Comparison of ENCODE assay signal across 1 cellular context in the genomic region with DNA sequence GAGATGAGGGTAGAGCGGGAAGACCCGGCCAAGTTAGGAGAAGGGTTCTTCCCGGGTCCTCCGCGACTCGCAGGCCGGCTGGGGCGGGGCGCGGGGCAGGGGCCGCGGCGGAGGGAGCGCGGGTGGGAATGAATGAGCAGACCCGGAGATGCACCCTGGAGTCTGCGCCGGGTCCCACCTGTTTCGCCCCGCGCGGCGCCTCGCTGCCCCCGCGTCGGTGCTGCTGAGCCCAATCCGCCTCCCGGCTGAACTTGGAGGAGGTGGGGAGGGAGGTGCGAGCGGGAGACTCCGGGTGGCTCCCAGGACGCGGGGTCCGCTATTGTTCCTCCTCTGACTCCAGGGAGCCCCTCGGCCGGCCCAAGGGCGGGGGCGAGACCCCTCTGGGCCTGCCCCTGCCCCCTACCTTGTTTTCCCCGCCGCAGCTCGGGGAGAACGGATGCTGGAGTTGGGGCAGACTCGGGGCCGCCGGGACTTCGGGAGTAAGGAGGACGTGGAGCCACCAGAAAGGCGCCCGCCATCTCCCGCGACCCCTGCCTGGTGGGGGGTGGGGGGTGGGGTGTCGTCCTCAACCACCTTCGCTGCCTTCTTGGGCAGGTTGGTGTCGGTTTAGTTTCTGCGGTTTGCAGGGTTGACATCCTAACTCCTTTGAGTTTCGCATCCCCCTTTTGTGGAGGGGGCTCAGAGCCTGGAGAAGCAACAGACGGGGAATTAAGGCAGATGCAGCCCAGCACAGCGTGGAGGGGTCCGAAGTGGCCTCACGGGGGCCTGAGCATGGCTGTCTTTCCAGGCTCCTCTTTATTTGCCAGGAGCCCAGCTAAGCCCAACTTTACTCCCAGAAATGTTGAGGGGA.
A peak's percentile ranks its signal among the peaks of the same experiment; 100 is the strongest.
TF ChIP-seq lines count a peak whose summit lies in the region.

No MANE protein-coding gene starts in this region.

TF ChIP-seq in HEK293, 187 proteins besides CTCF, POLR2A, EP300 and RAD21 (continued from another document):
- TF ChIP-seq ZNF175 (tag by site-specific recombination; IDR thresholded peaks at IDR 0.05) = no peak
- peak; percentile 15; the same call in 1 of the 2 replicates for TF ChIP-seq ZIC2 (tag by site-specific recombination; IDR thresholded peaks at IDR 0.05)
- peak; percentile 47; the same call in 1 of the 2 replicates for TF ChIP-seq SP2 (tag by site-specific recombination; IDR thresholded peaks at IDR 0.05)
- peak; percentile 72 for TF ChIP-seq SCRT2 (tag by site-specific recombination; IDR thresholded peaks at IDR 0.05)
- TF ChIP-seq HOXD13 (CRISPR knock-in tag; IDR thresholded peaks at IDR 0.05; ENCODE audit: borderline replicate concordance) = no peak
- 0 out of 2 replicates have a peak, but pooled peaks have one; percentile 51 for TF ChIP-seq ZNF600 (tag by site-specific recombination; IDR thresholded peaks at IDR 0.05)
- TF ChIP-seq ZNF747 (tag by site-specific recombination; IDR thresholded peaks at IDR 0.05) = no peak
- 0 out of 2 replicates have a peak, but pooled peaks have one; percentile 10 for TF ChIP-seq ZNF341 (tag by site-specific recombination; IDR thresholded peaks at IDR 0.05; ENCODE audit: low read depth)
- peak; percentile 13 for TF ChIP-seq ZBTB20 (tag by site-specific recombination; IDR thresholded peaks at IDR 0.05)
- TF ChIP-seq ZBTB21 (tag by site-specific recombination; IDR thresholded peaks at IDR 0.05) = no peak; the same call in 1 of the 2 replicates
